1 cellular context compared by ENCODE assay signal in the genomic region with DNA sequence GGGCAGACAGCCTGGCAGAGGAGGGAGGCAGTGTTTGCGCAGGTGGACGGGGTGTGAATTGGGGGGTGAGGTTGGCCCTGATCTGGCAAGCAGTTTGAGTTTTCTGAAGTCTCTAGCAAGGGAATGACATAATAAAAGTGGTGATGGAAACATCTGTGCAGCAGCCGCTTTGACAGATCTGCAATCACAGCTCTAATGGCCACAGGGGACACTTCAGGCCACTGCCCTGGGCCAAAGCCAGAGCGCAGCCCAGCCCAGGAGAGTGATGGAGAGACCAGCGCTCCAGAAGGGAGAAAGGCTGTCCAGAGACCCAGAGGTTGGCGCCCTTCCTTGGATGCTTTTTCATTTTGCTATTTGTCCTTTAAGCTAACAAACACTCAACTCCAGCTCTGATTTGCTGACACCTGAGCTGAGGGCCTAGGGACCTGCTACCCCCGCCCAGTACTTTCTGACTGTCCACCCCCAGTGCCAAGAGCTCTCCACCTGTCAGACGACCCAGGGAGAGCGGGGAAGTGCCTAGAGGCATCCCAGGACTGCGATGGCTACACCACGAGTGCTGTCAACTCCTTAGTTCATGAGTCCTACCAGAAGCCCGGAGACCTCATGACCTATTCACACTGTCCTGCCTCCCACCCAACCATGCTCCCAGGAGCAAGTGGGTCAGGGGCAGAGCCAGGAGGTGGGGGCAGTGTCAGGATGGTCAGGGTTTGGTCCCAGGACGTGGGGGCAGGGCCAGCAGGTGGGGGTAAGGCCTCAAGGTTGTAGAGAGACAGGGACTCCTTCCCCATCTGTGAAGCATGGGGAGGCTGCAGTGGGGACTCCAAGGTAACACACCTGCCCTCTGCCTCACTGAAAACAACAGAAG.
TF ChIP-seq lines count a peak whose summit lies in the region.

No MANE protein-coding gene starts in this region.

TF ChIP-seq in IMR-90, 13 proteins besides CTCF, POLR2A, EP300 and RAD21:
- no peak for TF ChIP-seq NFE2L2 (IDR thresholded peaks at IDR 0.05; ENCODE audit: low read depth, low read length)
- no peak for TF ChIP-seq USF2 (IDR thresholded peaks at IDR 0.05; ENCODE audit: low read depth, low read length)
- TF ChIP-seq ELK1 (IDR thresholded peaks at IDR 0.05; ENCODE audit: borderline replicate concordance, low read depth, low read length): no peak
